26 cellular contexts compared by ENCODE assay signal in genomic region chr6:158021376-158021775, GRCh38. TPM values are rescaled to one million over a fixed set of nuclear protein-coding genes. Genes with fewer than 3 reads are reported as not detected.
DNase-seq lines count a peak whose midpoint lies in the region; ATAC-seq and TF ChIP-seq lines count a peak whose summit lies in the region.
"Had no signal": no experiment of that assay in that cellular context is flagged by ENCODE, and none has a peak within 500 bp of the region (broad histone marks: within the 10 kb centered on the region; RNA-seq: fewer than 3 reads in every experiment).

No MANE protein-coding gene starts in this region.

- no peak overlapping the region for H2BK120ac ChIP-seq in trophoblast cell (ENCODE audit: insufficient read depth, low read length, poor library complexity)

- ATAC-seq in T-helper 17 cell (no peak), GM21381 (IDR thresholded peaks at IDR 0.05; ENCODE audit: unreplicated experiment) (no peak)
- ATAC-seq: activated CD8-positive, alpha-beta T cell treated with anti-CD3 and anti-CD28 coated beads for 36 hours; body of pancreas had no signal

- TF ChIP-seq CTCF in endothelial cell (IDR thresholded peaks at IDR 0.05; ENCODE audit: unreplicated experiment): no peak

- peaks cover 19% of the 10 kb centered on the region for H3K4me1 Mint-ChIP-seq in T-helper 17 cell
- H3K4me1 Mint-ChIP-seq in endothelial cell (ENCODE audit: unreplicated experiment): peaks cover 64% of the 10 kb centered on the region

- H3K4ac ChIP-seq in trophoblast cell (ENCODE audit: low read depth, low read length): peak overlapping the region; percentile 1

- no peak overlapping the region for H3K23ac ChIP-seq in trophoblast cell (ENCODE audit: low read length)

- no peak overlapping the region for H3K4me3 ChIP-seq in trophoblast cell (ENCODE audit: low read depth, low read length)
- H3K4me3 ChIP-seq: body of pancreas, skin epidermis had no signal

- peak overlapping the region; percentile 4 for H2AFZ ChIP-seq in trophoblast cell (ENCODE audit: insufficient read depth, low read length, poor library complexity)

- H3K9me3 ChIP-seq in T-helper 17 cell (ENCODE audit: control insufficient read depth, low read length, poor library complexity, severe bottlenecking): no peaks in the 10 kb centered on the region
- H3K9me3 ChIP-seq in trophoblast cell (ENCODE audit: insufficient read depth, low read depth, low read length): peaks cover 1% of the 10 kb centered on the region
- H3K9me3 ChIP-seq: body of pancreas had no signal

- no peak overlapping the region for H3K9ac ChIP-seq in trophoblast cell (ENCODE audit: low read length)
- H3K9ac ChIP-seq: KMS-11 had no signal

- peak; percentile 47 for DNase-seq in ELF-1 (ENCODE audit: low read depth, low spot score)
- no peak for DNase-seq in T-helper 17 cell
- DNase-seq in endothelial cell (ENCODE audit: low spot score): no peak
- no peak for DNase-seq in trophoblast cell
- no peak for DNase-seq in cerebellar nuclear complex (lab: John Stamatoyannopoulos, UW)
- no peak for DNase-seq in activated CD4-positive, CD25-positive, alpha-beta regulatory T cell (lab: John Stamatoyannopoulos, UW)
- DNase-seq: activated CD4-positive, alpha-beta T cell treated with anti-CD3 and anti-CD28 coated beads for 1 hour; activated CD8-positive, alpha-beta T cell treated with anti-CD3 and anti-CD28 coated beads for 36 hours; body of pancreas; C1 segment of cervical spinal cord; DMS79; effector memory CD4-positive, alpha-beta T cell; GF-D8; kidney; mammary epithelial cell; MM.1S; NCI-H2029 treated with DMSO at 0.1 percent for 48 hours; NCI-H345; NCI-H748 treated with DMSO at 0.1 percent for 48 hours; RPMI8226; stimulated activated CD4-positive, alpha-beta T cell treated with anti-CD3 and anti-CD28 coated beads, Interleukin-1b, Interleukin-23, amount 100 ng/mL, for 48 hours had no signal

- H3K4me1 ChIP-seq in trophoblast cell (ENCODE audit: control insufficient read depth in 1 of 2, insufficient read depth in 2 of 2, low read length in 2 of 2): peaks cover 7 to 10% of the 10 kb centered on the region in 2 experiments

- no peaks in the 10 kb centered on the region for H3K27me3 ChIP-seq in trophoblast cell (ENCODE audit: insufficient read depth, low read length)
- H3K27me3 ChIP-seq: body of pancreas had no signal

- H3K27ac ChIP-seq in trophoblast cell (ENCODE audit: low read depth, low read length): no peak overlapping the region
- H3K27ac ChIP-seq: body of pancreas, KMS-11 had no signal

- no peak overlapping the region for H2AK5ac ChIP-seq in trophoblast cell (ENCODE audit: low read length)

- no peak overlapping the region for H4K12ac ChIP-seq in trophoblast cell (ENCODE audit: low read depth, low read length)

- H3K36me3 ChIP-seq in trophoblast cell (ENCODE audit: control insufficient read depth in 1 of 2, insufficient read depth in 2 of 2, low read length in 2 of 2): peaks cover 13 to 27% of the 10 kb centered on the region in 2 experiments

- H2BK12ac ChIP-seq in trophoblast cell (ENCODE audit: low read length): no peak overlapping the region

- H3K27ac Mint-ChIP-seq in T-helper 17 cell (peak overlapping the region; percentile 69), endothelial cell (ENCODE audit: unreplicated experiment) (peak overlapping the region; percentile 95)
- H3K27ac Mint-ChIP-seq: T-helper 1 cell treated with Interleukin-12 subunit alpha and Interleukin-12 subunit beta and Interleukin-4 antibody, amounts not matched to agents 30 μg/mL and 1 μg/mL, for 36 hours; type B pancreatic cell had no signal

- H3K79me1 ChIP-seq in trophoblast cell (ENCODE audit: low read length): peaks cover 11% of the 10 kb centered on the region

- no peak overlapping the region for H4K91ac ChIP-seq in trophoblast cell (ENCODE audit: low read depth, low read length)

- H3K18ac ChIP-seq in trophoblast cell (ENCODE audit: low read length): peak overlapping the region; percentile 51

- H3K9me3 Mint-ChIP-seq in endothelial cell (ENCODE audit: unreplicated experiment): no peaks in the 10 kb centered on the region
- H3K9me3 Mint-ChIP-seq: activated CD8-positive, alpha-beta T cell treated with anti-CD3 and anti-CD28 coated beads for 36 hours; T-helper 1 cell treated with Interleukin-12 subunit alpha and Interleukin-12 subunit beta and Interleukin-4 antibody, amounts not matched to agents 30 μg/mL and 1 μg/mL, for 36 hours; type B pancreatic cell had no signal

- H3K36me3 Mint-ChIP-seq in T-helper 17 cell (ENCODE audit: low read depth) (peaks cover 7% of the 10 kb centered on the region), endothelial cell (ENCODE audit: low read depth, unreplicated experiment) (peaks cover 13% of the 10 kb centered on the region)

- H3K79me2 ChIP-seq in trophoblast cell (ENCODE audit: control insufficient read depth, insufficient read depth, low read length, poor library complexity): peaks cover 2% of the 10 kb centered on the region

- no peak overlapping the region for H3K4me2 ChIP-seq in trophoblast cell (ENCODE audit: low read length)
- H3K4me2 ChIP-seq: KMS-11 had no signal

- no CpG with 5 or more reads among the region's 4 CpGs for WGBS in trophoblast cell (ENCODE audit: extremely low coverage, insufficient coverage, insufficient read length)

- no peak overlapping the region for H2BK5ac ChIP-seq in trophoblast cell (ENCODE audit: low read depth, low read length, poor library complexity)

- no peak overlapping the region for H4K8ac ChIP-seq in trophoblast cell (ENCODE audit: low read depth, low read length)

- no peaks in the 10 kb centered on the region for H3K27me3 Mint-ChIP-seq in T-helper 17 cell
- H3K27me3 Mint-ChIP-seq in endothelial cell (ENCODE audit: unreplicated experiment): peaks cover 6% of the 10 kb centered on the region
- H3K27me3 Mint-ChIP-seq: activated CD8-positive, alpha-beta T cell treated with anti-CD3 and anti-CD28 coated beads for 36 hours; type B pancreatic cell had no signal

- no peak overlapping the region for H3K14ac ChIP-seq in trophoblast cell (ENCODE audit: low read length)

- H3K4me3 Mint-ChIP-seq in T-helper 17 cell (no peak overlapping the region), endothelial cell (ENCODE audit: unreplicated experiment) (no peak overlapping the region)
- H3K4me3 Mint-ChIP-seq: activated CD8-positive, alpha-beta T cell treated with anti-CD3 and anti-CD28 coated beads for 36 hours; T-helper 1 cell treated with Interleukin-12 subunit alpha and Interleukin-12 subunit beta and Interleukin-4 antibody, amounts not matched to agents 30 μg/mL and 1 μg/mL, for 36 hours; type B pancreatic cell had no signal

RNA-seq across cellular contexts. Expression of gene SYNJ2, which starts 39.7 kb away (rescaled TPM):
- total RNA-seq in T-helper 17 cell: 10 to 100 TPM; 43.6 to 45.0 TPM
- 33.7 TPM for total RNA-seq in endothelial cell (ENCODE audit: unreplicated experiment)
- polyA plus RNA-seq in trophoblast cell (2013): 22.0 and 25.0 TPM in 2 replicates
